ENCODE assay signal across 7 cellular contexts in the genomic region with DNA sequence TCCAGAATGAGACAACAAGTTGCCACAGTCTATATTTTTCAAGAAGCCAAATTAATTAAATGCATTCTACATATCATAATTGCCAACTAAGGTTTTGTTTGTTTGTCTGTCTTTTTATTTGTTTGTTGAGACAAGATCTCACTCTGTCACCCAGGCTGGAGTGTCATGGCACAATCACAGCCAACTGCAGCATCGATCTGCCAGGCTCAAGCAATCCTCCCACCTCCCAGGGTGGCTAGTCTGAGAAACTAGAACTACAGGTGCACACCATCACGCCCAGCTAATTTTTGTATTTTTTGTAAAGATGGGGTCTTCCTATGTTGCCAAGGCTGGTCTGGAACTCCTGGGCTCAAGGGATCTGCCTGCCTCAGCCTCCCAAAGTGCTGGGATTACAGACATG.
"Had no signal": no experiment of that assay in that cellular context is flagged by ENCODE, and none has a peak within 500 bp of the region (broad histone marks: within the 10 kb centered on the region; RNA-seq: fewer than 3 reads in every experiment).

No MANE protein-coding gene starts in this region.

- DNase-seq: GDM1, GF-D8 had no signal

- FAIRE-seq: G401.6, GM12878, GM12891, GM18507, GM19239 had no signal

- ATAC-seq: GM12878 had no signal

- H3K4me3 ChIP-seq: GM12878 had no signal
